8 cellular contexts compared by ENCODE assay signal in genomic region chr14:104650057-104650980, GRCh38. TPM values are rescaled to one million over a fixed set of nuclear protein-coding genes. Genes with fewer than 3 reads are reported as not detected.
DNase-seq lines count a peak whose midpoint lies in the region; ATAC-seq, FAIRE-seq and TF ChIP-seq lines count a peak whose summit lies in the region.

No MANE protein-coding gene starts in this region.

- no peak overlapping the region for H3K27ac Mint-ChIP-seq in activated CD4-positive, alpha-beta T cell treated with anti-CD3 and anti-CD28 coated beads for 36 hours

- H4K20me1 ChIP-seq in Karpas-422 (ENCODE audit: insufficient read depth, low read depth, low read length) (no peaks in the 10 kb centered on the region), HepG2 (ENCODE audit: insufficient read depth, low read length) (no peaks in the 10 kb centered on the region)

- in situ Hi-C loops in HepG2 (cut with HindIII; ENCODE audit: extremely low pct_ligation_motif_present, low pct_unique_long_range_greater_than_20kb) = loop anchor here (5.0 to 10.0 kb wide), 2 partner anchors 57 to 174 kb away; no protein-coding TSS in a partner anchor

- no peak for TF ChIP-seq EP300 in HepG2 (IDR thresholded peaks at IDR 0.05; ENCODE audit: low read depth in 2 of 2, low read length in 2 of 2)
- TF ChIP-seq EP300 in HepG2 (CRISPR knock-in tag; IDR thresholded peaks at IDR 0.05; ENCODE audit: borderline replicate concordance) = no peak

- no peaks in the 10 kb centered on the region for H3K9me3 Mint-ChIP-seq in activated CD4-positive, alpha-beta T cell treated with anti-CD3 and anti-CD28 coated beads for 36 hours (ENCODE audit: low read depth)

- peak; percentile 80 for TF ChIP-seq RAD21 in HepG2 (CRISPR knock-in tag; IDR thresholded peaks at IDR 0.05)

- no peaks in the 10 kb centered on the region for H3K27me3 ChIP-seq in Karpas-422 (ENCODE audit: low read length)
- peaks cover 2 to 19% of the 10 kb centered on the region in 2 experiments; a peak in 3 of 5 replicates for H3K27me3 ChIP-seq in HepG2 (ENCODE audit: control insufficient read depth in 1 of 2, insufficient read depth in 2 of 2, low read length in 2 of 2)

- FAIRE-seq in GM12892 (lab: Jason Lieb, UNC) (peak; percentile 81), HepG2 (lab: Jason Lieb, UNC) (no peak)

- H3K27ac ChIP-seq in 22Rv1 (no peak overlapping the region), Karpas-422 (ENCODE audit: low read length) (no peak overlapping the region), coronary artery (no peak overlapping the region), HepG2 (ENCODE audit: extremely low read length, insufficient read depth, low read length) (no peak overlapping the region)

- H3K36me3 ChIP-seq in Karpas-422 (ENCODE audit: insufficient read depth, low read length) (no peaks in the 10 kb centered on the region), HepG2 (replicated peaks in 1 of 2; ENCODE audit: control insufficient read depth in 1 of 2, insufficient read depth in 2 of 2, low read length in 2 of 2) (no peaks in the 10 kb centered on the region)

- H2AFZ ChIP-seq in Karpas-422 (ENCODE audit: low read length) (peak overlapping the region; percentile 13; the same call in 1 of the 2 replicates), HepG2 (ENCODE audit: low read length) (no peak overlapping the region)

- H3K36me3 Mint-ChIP-seq in activated CD4-positive, alpha-beta T cell treated with anti-CD3 and anti-CD28 coated beads for 36 hours (ENCODE audit: low read depth) = no peaks in the 10 kb centered on the region

- CTCF ChIA-PET in activated CD4-positive, alpha-beta T cell treated with anti-CD3 and anti-CD28 coated beads for 36 hours (lab: Charles Lee) = no interaction called here
- CTCF ChIA-PET in HepG2 (lab: Yijun Ruan, JAX; ENCODE audit: low intra/inter-chr PET ratio, low total read pairs) = interaction anchor here (0.9 to 2.7 kb wide), 4 partner anchors 16 to 58 kb away, joined by 3 to 31 read pairs (median 6); no protein-coding TSS in a partner anchor

- H3K4me3 ChIP-seq in Karpas-422 (ENCODE audit: low read length) = peak overlapping the region; percentile 52; the same call in 1 of the 2 replicates
- peak overlapping the region; percentile 64 for H3K4me3 ChIP-seq in coronary artery
- peak overlapping the region; percentile 19 to 70 (median 60); a peak in 4 of 6 replicates for H3K4me3 ChIP-seq in HepG2 (replicated peaks in 1 of 3; ENCODE audit: insufficient read depth in 1 of 3, low read depth in 2 of 3, low read length in 3 of 3)

- H3K4me2 ChIP-seq in Karpas-422 (ENCODE audit: low read depth, low read length, poor library complexity, severe bottlenecking) (peak overlapping the region; percentile 55), HepG2 (ENCODE audit: low read depth, low read length) (peak overlapping the region; percentile 73)

- intact Hi-C loops in activated CD4-positive, alpha-beta T cell treated with anti-CD3 and anti-CD28 coated beads for 36 hours (cut with DNase I, micrococcal nuclease) = loop anchor here (1.0 kb wide), 2 partner anchors 39 to 58 kb away; partner anchors contain the start of gene INF2 (in 1 of the 2)
- intact Hi-C loops in HepG2 (cut with micrococcal nuclease; ENCODE audit: unreplicated experiment) = loop anchor here (1.0 to 5.0 kb wide), 2 partner anchors 37 to 58 kb away; partner anchors contain the start of gene INF2

- no peaks in the 10 kb centered on the region for H3K4me1 Mint-ChIP-seq in activated CD4-positive, alpha-beta T cell treated with anti-CD3 and anti-CD28 coated beads for 36 hours

- ATAC-seq in activated CD4-positive, alpha-beta T cell treated with anti-CD3 and anti-CD28 coated beads for 36 hours = peak; percentile 92
- ATAC-seq in HepG2 = peak; percentile 81

- no TSS peak for BruUV-seq in HepG2 (replicated peaks; lab: Mats Ljungman, UMichigan)

- H3K9ac ChIP-seq in Karpas-422 (ENCODE audit: low read length) (peak overlapping the region; percentile 50), HepG2 (ENCODE audit: insufficient read depth, low read depth, low read length) (peak overlapping the region; percentile 19; the same call in 1 of the 2 replicates)

- H3K9me3 ChIP-seq in Karpas-422 (ENCODE audit: low read length) = peaks cover 19% of the 10 kb centered on the region
- peaks cover 16% of the 10 kb centered on the region for H3K9me3 ChIP-seq in HepG2 (ENCODE audit: low read length)

- TF ChIP-seq CTCF in 22Rv1 (IDR thresholded peaks at IDR 0.05) = peak; percentile 99
- TF ChIP-seq CTCF in coronary artery (IDR thresholded peaks at IDR 0.05) = peak; percentile 97
- peak; percentile 99 for TF ChIP-seq CTCF in HepG2 (CRISPR knock-in tag; IDR thresholded peaks at IDR 0.05)

- DNase-seq in GM12892 (ENCODE audit: insufficient read length) (peak; percentile 92), Karpas-422 (peak; percentile 92), coronary artery (ENCODE audit: low spot score) (no peak), HepG2 (ENCODE audit: low spot score) (peak; percentile 37), NCI-H2029 treated with DMSO at 0.1 percent for 48 hours (lab: John Stamatoyannopoulos, UW) (no peak)
- DNase-seq in activated CD4-positive, alpha-beta T cell treated with anti-CD3 and anti-CD28 coated beads for 36 hours = peak; percentile 80
- DNase-seq in stimulated activated CD4-positive, alpha-beta T cell treated with anti-CD3 and anti-CD28 coated beads, Interleukin-2, amount 100 ng/mL, for 48 hours = peak; percentile 63 to 66

- POLR2A ChIA-PET in activated CD4-positive, alpha-beta T cell treated with anti-CD3 and anti-CD28 coated beads for 36 hours (lab: Charles Lee) = no interaction called here
- POLR2A ChIA-PET in HepG2 (lab: Yijun Ruan, JAX) = interaction anchor here (2.2 kb wide), 1 partner anchor 15 kb away, joined by 9 read pairs; no protein-coding TSS in a partner anchor

- H3K4me1 ChIP-seq in Karpas-422 (ENCODE audit: low read length) = peaks cover 5% of the 10 kb centered on the region
- peaks cover 46% of the 10 kb centered on the region for H3K4me1 ChIP-seq in HepG2 (ENCODE audit: insufficient read depth, low read length)

- H3K9me2 ChIP-seq in Karpas-422 (replicated peaks; ENCODE audit: insufficient read depth, low read length) = no peaks in the 10 kb centered on the region

- no peaks in the 10 kb centered on the region for H3K79me2 ChIP-seq in Karpas-422 (ENCODE audit: low read length)
- no peaks in the 10 kb centered on the region for H3K79me2 ChIP-seq in HepG2 (ENCODE audit: insufficient read depth, low read length)

- peaks cover 3% of the 10 kb centered on the region for H3K27me3 Mint-ChIP-seq in activated CD4-positive, alpha-beta T cell treated with anti-CD3 and anti-CD28 coated beads for 36 hours

- WGBS in HepG2 (ENCODE audit: low lambda C conversion rate) = 0% methylated on average over 18 of the region's 56 CpGs

- TF ChIP-seq POLR2A in GM12892 (IDR thresholded peaks at IDR 0.05; ENCODE audit: low read depth, low read length) = no peak
- TF ChIP-seq POLR2A in HepG2 (IDR thresholded peaks at IDR 0.05; ENCODE audit: insufficient read depth in 1 of 2, low read depth in 2 of 2, low read length in 2 of 2) = no peak

- no peak overlapping the region for H3K4me3 Mint-ChIP-seq in activated CD4-positive, alpha-beta T cell treated with anti-CD3 and anti-CD28 coated beads for 36 hours

RNA-seq across cellular contexts. Expression of gene INF2, which starts 39.1 kb away (rescaled TPM):
- 7.4 TPM for polyA plus RNA-seq in GM12892 (2012; ENCODE audit: missing spikeins)
- total RNA-seq in Karpas-422 (2014; rRNA removed; shearing (Covaris generic); ENCODE audit: low replicate concordance) = 2.3 and 4.4 TPM in 2 replicates
- total RNA-seq in activated CD4-positive, alpha-beta T cell treated with anti-CD3 and anti-CD28 coated beads for 36 hours = 10 to 100 TPM; 60.8 to 66.0 TPM
- total RNA-seq in HepG2 (2016; rRNA removed; fragmentation: Illumina TruSeq; extraction: Trizol) = 16.4 and 18.1 TPM in 2 replicates
- total RNA-seq in HepG2 (2016; cell fraction: cytosol; rRNA removed; fragmentation: Illumina TruSeq; extraction: Trizol; ENCODE audit: low read depth) = 11.2 and 14.6 TPM in 2 replicates
- total RNA-seq in HepG2 (2016; cell fraction: insoluble cytoplasmic fraction; rRNA removed; fragmentation: Illumina TruSeq; extraction: Trizol) = 17.0 and 18.3 TPM in 2 replicates
- total RNA-seq in HepG2 (2016; cell fraction: membrane; rRNA removed; fragmentation: Illumina TruSeq; extraction: Trizol) = 23.4 and 24.7 TPM in 2 replicates
- total RNA-seq in HepG2 (2016; cell fraction: nucleus; rRNA removed; fragmentation: Illumina TruSeq; extraction: Trizol) = 17.7 and 25.0 TPM in 2 replicates
- 26.4 and 33.4 TPM in 2 replicates for polyA plus RNA-seq in HepG2 (2011; rRNA removed)
- polyA plus RNA-seq in HepG2 (2011; cell fraction: cytosol; rRNA removed) = 14.8 and 26.4 TPM in 2 replicates
- 229 and 296 TPM in 2 replicates for polyA plus RNA-seq in HepG2 (2011; cell fraction: nucleus; rRNA removed)
- polyA plus RNA-seq in HepG2 (2012) = 28.4 and 33.9 TPM in 2 replicates
- 13.6 and 14.2 TPM in 2 replicates for polyA plus RNA-seq in HepG2 (2016; cell fraction: cytosol; fragmentation: Illumina TruSeq; extraction: Trizol; ENCODE audit: low read depth)
- 20.2 and 25.5 TPM in 2 replicates for polyA plus RNA-seq in HepG2 (2016; cell fraction: insoluble cytoplasmic fraction; fragmentation: Illumina TruSeq; extraction: Trizol; ENCODE audit: low read depth)
- polyA plus RNA-seq in HepG2 (2016; cell fraction: membrane; fragmentation: Illumina TruSeq; extraction: Trizol; ENCODE audit: low read depth) = 17.5 and 20.7 TPM in 2 replicates
- 61.5 and 67.7 TPM in 2 replicates for polyA plus RNA-seq in HepG2 (2016; cell fraction: nucleus; fragmentation: Illumina TruSeq; extraction: Trizol; ENCODE audit: insufficient read depth, low read depth)
- 34.0 and 46.7 TPM in 2 replicates for polyA minus RNA-seq in HepG2 (2011; rRNA and poly(A)+ RNA removed; ENCODE audit: low replicate concordance)
- 23.8 and 25.1 TPM in 2 replicates for polyA minus RNA-seq in HepG2 (2011; cell fraction: cytosol; rRNA and poly(A)+ RNA removed)
- 29.2 and 32.3 TPM in 2 replicates for polyA minus RNA-seq in HepG2 (2011; cell fraction: nucleus; rRNA and poly(A)+ RNA removed)

RNA-seq across cellular contexts. Expression of gene TMEM179, which starts 45.7 kb away (rescaled TPM):
- polyA plus RNA-seq in GM12892 (2012; ENCODE audit: missing spikeins) = not detected
- total RNA-seq in Karpas-422 (2014; rRNA removed; shearing (Covaris generic); ENCODE audit: low replicate concordance) = not detected in 2 replicates
- under 1 TPM in 1 of 2 experiments, not detected in 1; 0.32 TPM for total RNA-seq in activated CD4-positive, alpha-beta T cell treated with anti-CD3 and anti-CD28 coated beads for 36 hours
- total RNA-seq in HepG2 (2016; rRNA removed; fragmentation: Illumina TruSeq; extraction: Trizol) = not detected in 2 replicates
- total RNA-seq in HepG2 (2016; cell fraction: cytosol; rRNA removed; fragmentation: Illumina TruSeq; extraction: Trizol; ENCODE audit: low read depth) = not detected in 2 replicates
- not detected in 2 replicates for total RNA-seq in HepG2 (2016; cell fraction: insoluble cytoplasmic fraction; rRNA removed; fragmentation: Illumina TruSeq; extraction: Trizol)
- total RNA-seq in HepG2 (2016; cell fraction: membrane; rRNA removed; fragmentation: Illumina TruSeq; extraction: Trizol) = not detected in 2 replicates
- total RNA-seq in HepG2 (2016; cell fraction: nucleus; rRNA removed; fragmentation: Illumina TruSeq; extraction: Trizol) = not detected in 2 replicates
- polyA plus RNA-seq in HepG2 (2011; rRNA removed) = not detected in 2 replicates
- polyA plus RNA-seq in HepG2 (2011; cell fraction: cytosol; rRNA removed) = not detected in 2 replicates
- not detected in 2 replicates for polyA plus RNA-seq in HepG2 (2011; cell fraction: nucleus; rRNA removed)
- not detected in 2 replicates for polyA plus RNA-seq in HepG2 (2012)
- polyA plus RNA-seq in HepG2 (2016; cell fraction: cytosol; fragmentation: Illumina TruSeq; extraction: Trizol; ENCODE audit: low read depth) = not detected in 2 replicates
- not detected in 2 replicates for polyA plus RNA-seq in HepG2 (2016; cell fraction: insoluble cytoplasmic fraction; fragmentation: Illumina TruSeq; extraction: Trizol; ENCODE audit: low read depth)
- not detected in 2 replicates for polyA plus RNA-seq in HepG2 (2016; cell fraction: membrane; fragmentation: Illumina TruSeq; extraction: Trizol; ENCODE audit: low read depth)
- not detected in 2 replicates for polyA plus RNA-seq in HepG2 (2016; cell fraction: nucleus; fragmentation: Illumina TruSeq; extraction: Trizol; ENCODE audit: insufficient read depth, low read depth)
- 0.28 TPM in 1 of 2 replicates, not detected in the other for polyA minus RNA-seq in HepG2 (2011; rRNA and poly(A)+ RNA removed; ENCODE audit: low replicate concordance)
- not detected in 2 replicates for polyA minus RNA-seq in HepG2 (2011; cell fraction: cytosol; rRNA and poly(A)+ RNA removed)
- not detected in 2 replicates for polyA minus RNA-seq in HepG2 (2011; cell fraction: nucleus; rRNA and poly(A)+ RNA removed)

Comparison
In these comparisons a context has a peak if more than half of its experiments do, and no peak if none do; other contexts are left out.
1. DNase-seq: peak in GM12892 (single experiment), Karpas-422 (single experiment), activated CD4-positive, alpha-beta T cell treated with anti-CD3 and anti-CD28 coated beads for 36 hours (single experiment), HepG2 (single experiment) and stimulated activated CD4-positive, alpha-beta T cell treated with anti-CD3 and anti-CD28 coated beads, Interleukin-2, amount 100 ng/mL, for 48 hours (2 of 2); none in coronary artery (single experiment) and NCI-H2029 treated with DMSO at 0.1 percent for 48 hours (single experiment).
2. Peak in every context shown above with its lines, with median percentiles within 50 percentile points of each other: CTCF ChIP-seq and H3K4me3 ChIP-seq.